ENCODE assay signal across 9 cellular contexts in genomic region chr5:139262414-139263139, GRCh38. TPM values are rescaled to one million over a fixed set of nuclear protein-coding genes. Genes with fewer than 3 reads are reported as not detected.
DNase-seq lines count a peak whose midpoint lies in the region; ATAC-seq and TF ChIP-seq lines count a peak whose summit lies in the region.
"Had no signal": no experiment of that assay in that cellular context is flagged by ENCODE, and none has a peak within 500 bp of the region (broad histone marks: within the 10 kb centered on the region; RNA-seq: fewer than 3 reads in every experiment).

No MANE protein-coding gene starts in this region.

- TF ChIP-seq EP300 in suprapubic skin (IDR thresholded peaks at IDR 0.05), result no peak

- H3K4me3 ChIP-seq in LNCaP clone FGC (ENCODE audit: low read depth, low read length) (no peak overlapping the region), neural progenitor cell (no peak overlapping the region), suprapubic skin (no peak overlapping the region)

- no peaks in the 10 kb centered on the region for H3K79me2 ChIP-seq in neural progenitor cell (ENCODE audit: low read depth)

- WGBS in suprapubic skin, result 31% methylated on average over 9 of the region's 9 CpGs

- no peaks in the 10 kb centered on the region for H3F3A ChIP-seq in neural progenitor cell (ENCODE audit: low read depth)

- H3K4me2 ChIP-seq in neural progenitor cell, result no peak overlapping the region

- no peak for TF ChIP-seq POLR2A in suprapubic skin (IDR thresholded peaks at IDR 0.05)

- H4K20me1 ChIP-seq in neural progenitor cell (ENCODE audit: low read depth), result no peaks in the 10 kb centered on the region

- no peak overlapping the region for H3K4me3 Mint-ChIP-seq in activated T-helper 17 cell treated with anti-CD3 and anti-CD28 coated beads, Interleukin-2, amount 50 U/mL, for 72 hours
- H3K4me3 Mint-ChIP-seq in neural progenitor cell, result no peak overlapping the region
- H3K4me3 Mint-ChIP-seq: activated naive CD4-positive, alpha-beta T cell treated with anti-CD3 and anti-CD28 coated beads, Interleukin-2, amount 50 U/mL, for 24 hours had no signal

- no peak overlapping the region for H3K27ac Mint-ChIP-seq in activated T-helper 17 cell treated with anti-CD3 and anti-CD28 coated beads, Interleukin-2, amount 50 U/mL, for 72 hours
- peak overlapping the region; percentile 50 for H3K27ac Mint-ChIP-seq in neural progenitor cell
- H3K27ac Mint-ChIP-seq: activated naive CD4-positive, alpha-beta T cell treated with anti-CD3 and anti-CD28 coated beads, Interleukin-2, amount 50 U/mL, for 24 hours had no signal

- H3K9me3 Mint-ChIP-seq in activated T-helper 17 cell treated with anti-CD3 and anti-CD28 coated beads, Interleukin-2, amount 50 U/mL, for 72 hours, result no peaks in the 10 kb centered on the region
- H3K9me3 Mint-ChIP-seq in neural progenitor cell, result no peaks in the 10 kb centered on the region
- H3K9me3 Mint-ChIP-seq: activated naive CD4-positive, alpha-beta T cell treated with anti-CD3 and anti-CD28 coated beads, Interleukin-2, amount 50 U/mL, for 24 hours had no signal

- no peak overlapping the region for H3K27ac ChIP-seq in neural progenitor cell
- no peak overlapping the region for H3K27ac ChIP-seq in suprapubic skin

- no peak overlapping the region for H3K9ac ChIP-seq in neural progenitor cell

- H3K36me3 ChIP-seq in neural progenitor cell (no peaks in the 10 kb centered on the region), suprapubic skin (no peaks in the 10 kb centered on the region)

- TF ChIP-seq CTCF in LNCaP clone FGC (IDR thresholded peaks at IDR 0.05; ENCODE audit: control insufficient read depth, extremely low read depth, insufficient read depth) (peak; percentile 97), neural progenitor cell (IDR thresholded peaks at IDR 0.05) (peak; percentile 86), suprapubic skin (IDR thresholded peaks at IDR 0.05) (peak; percentile 72 to 83)

- H3K27me3 ChIP-seq in neural progenitor cell (no peaks in the 10 kb centered on the region), suprapubic skin (no peaks in the 10 kb centered on the region)

- peaks cover 3% of the 10 kb centered on the region for H3K4me1 ChIP-seq in neural progenitor cell
- peaks cover 9% of the 10 kb centered on the region for H3K4me1 ChIP-seq in suprapubic skin

- no peaks in the 10 kb centered on the region for H3K4me1 Mint-ChIP-seq in activated T-helper 17 cell treated with anti-CD3 and anti-CD28 coated beads, Interleukin-2, amount 50 U/mL, for 72 hours
- peaks cover 10% of the 10 kb centered on the region for H3K4me1 Mint-ChIP-seq in neural progenitor cell

- DNase-seq in COLO829 (ENCODE audit: low spot score) (peak; percentile 85), LNCaP clone FGC (ENCODE audit: low read depth) (peak; percentile 83), RPMI8226 (peak; percentile 85), fibroblast of the conjunctiva (ENCODE audit: low read depth) (peak; percentile 90), neural progenitor cell (ENCODE audit: low spot score) (peak; percentile 92), suprapubic skin (ENCODE audit: low spot score in 2 of 2) (peak; percentile 89 to 91)

- ATAC-seq in GM21529 (IDR thresholded peaks at IDR 0.05; ENCODE audit: unreplicated experiment), result peak; percentile 67
- peak; percentile 99 for ATAC-seq in activated T-helper 17 cell treated with anti-CD3 and anti-CD28 coated beads, Interleukin-2, amount 50 U/mL, for 72 hours (replicated peaks)

- no peaks in the 10 kb centered on the region for H3K9me3 ChIP-seq in neural progenitor cell (ENCODE audit: low read depth)
- H3K9me3 ChIP-seq in suprapubic skin, result no peaks in the 10 kb centered on the region

- H3K36me3 Mint-ChIP-seq in activated T-helper 17 cell treated with anti-CD3 and anti-CD28 coated beads, Interleukin-2, amount 50 U/mL, for 72 hours (ENCODE audit: low read depth), result no peaks in the 10 kb centered on the region
- H3K36me3 Mint-ChIP-seq in neural progenitor cell, result no peaks in the 10 kb centered on the region
- H3K36me3 Mint-ChIP-seq: activated naive CD4-positive, alpha-beta T cell treated with anti-CD3 and anti-CD28 coated beads, Interleukin-2, amount 50 U/mL, for 24 hours had no signal

- peaks cover 9% of the 10 kb centered on the region for H3K27me3 Mint-ChIP-seq in activated T-helper 17 cell treated with anti-CD3 and anti-CD28 coated beads, Interleukin-2, amount 50 U/mL, for 72 hours
- peaks cover 9% of the 10 kb centered on the region for H3K27me3 Mint-ChIP-seq in neural progenitor cell (ENCODE audit: insufficient read depth, low read depth)

- peak overlapping the region; percentile 84 for H2AFZ ChIP-seq in neural progenitor cell (replicated peaks)

RNA-seq across cellular contexts. Expression of gene MATR3, which starts 31.0 kb away (rescaled TPM):
- 100 to 1,000 TPM; 184 to 204 TPM for total RNA-seq in activated T-helper 17 cell treated with anti-CD3 and anti-CD28 coated beads, Interleukin-2, amount 50 U/mL, for 72 hours
- total RNA-seq in neural progenitor cell (ENCODE audit: low replicate concordance) (680 and 1,185 TPM in 2 replicates), suprapubic skin (100 to 1,000 TPM; 115 to 192 (median 129) TPM)
